Comparison of ENCODE assay signal across 8 cellular contexts in the genomic region with DNA sequence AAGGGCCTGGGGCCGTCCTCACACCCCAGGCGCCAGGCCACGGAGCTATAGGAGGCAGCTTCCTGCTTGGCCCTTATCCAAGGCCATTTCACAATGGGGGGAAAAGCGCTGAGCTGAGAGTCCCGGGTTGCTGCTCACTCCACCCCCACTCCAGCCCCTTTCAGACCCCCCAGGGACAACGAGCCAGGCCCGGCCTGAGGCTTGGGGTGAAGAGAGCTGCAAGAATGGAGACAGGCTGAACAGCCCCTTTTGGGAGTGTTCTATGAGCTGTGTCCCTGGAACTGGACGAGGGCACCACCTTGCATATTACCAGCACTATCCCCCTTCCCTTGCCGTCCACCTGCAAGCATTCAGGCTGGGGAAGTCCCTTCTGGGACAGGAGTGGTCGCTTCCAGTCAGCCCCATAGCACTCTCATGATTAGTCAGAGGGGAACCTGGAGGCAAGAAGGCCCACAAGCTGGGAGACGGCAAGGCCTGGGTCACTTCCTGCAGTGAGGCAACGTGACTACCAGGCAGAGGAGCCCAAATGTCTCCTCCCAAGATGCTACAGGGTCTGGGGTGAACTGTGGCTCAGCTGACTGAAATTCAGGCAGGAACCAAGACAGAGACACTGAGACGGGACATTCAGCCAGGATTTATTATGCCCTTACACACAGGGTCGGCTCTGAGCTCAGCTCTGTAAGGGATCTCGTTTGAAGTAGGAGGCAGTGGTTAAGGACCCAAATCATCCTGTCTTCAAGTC. TPM values are rescaled to one million over a fixed set of nuclear protein-coding genes. Genes with fewer than 3 reads are reported as not detected.
A peak's percentile ranks its signal among the peaks of the same experiment; 100 is the strongest.
DNase-seq lines count a peak whose midpoint lies in the region; ATAC-seq, FAIRE-seq and TF ChIP-seq lines count a peak whose summit lies in the region.

No MANE protein-coding gene starts in this region.

- peak overlapping the region; percentile 21 to 55 (median 48) for H3K27ac ChIP-seq in gastrocnemius medialis

- H3K27me3 ChIP-seq in gastrocnemius medialis = no peaks in the 10 kb centered on the region

- H3K4me3 ChIP-seq in gastrocnemius medialis = no peak overlapping the region

- no peak for TF ChIP-seq CTCF in gastrocnemius medialis (IDR thresholded peaks at IDR 0.05 in 4 of 5, conservative IDR thresholded peaks at IDR 0.05 in 1 of 5)

- ATAC-seq in HG02588 (IDR thresholded peaks at IDR 0.05; ENCODE audit: unreplicated experiment) (peak; percentile 48), gastrocnemius medialis (no peak)

- H3K4me3 Mint-ChIP-seq in activated T-cell treated with anti-CD3 and anti-CD28 coated beads, Interleukin-2, amount 50 U/mL, for 24 hours = peak overlapping the region; percentile 52

- intact Hi-C loops in gastrocnemius medialis (cut with DNase I; ENCODE audit: low total_unique reads) = loop anchor here (10.0 kb wide), 2 partner anchors 263 to 357 kb away; a partner anchor contains a TSS

- no peaks in the 10 kb centered on the region for H3K9me3 Mint-ChIP-seq in activated T-cell treated with anti-CD3 and anti-CD28 coated beads, Interleukin-2, amount 50 U/mL, for 24 hours

- H3K36me3 Mint-ChIP-seq in activated T-cell treated with anti-CD3 and anti-CD28 coated beads, Interleukin-2, amount 50 U/mL, for 24 hours (ENCODE audit: low read depth) = peaks cover 14% of the 10 kb centered on the region

- H3K4me1 ChIP-seq in gastrocnemius medialis = peaks cover 11 to 22% of the 10 kb centered on the region in 2 donors

- no peaks in the 10 kb centered on the region for H3K36me3 ChIP-seq in gastrocnemius medialis

- DNase-seq in GM12891 (ENCODE audit: insufficient read length, low spot score) (no peak), NCI-H2081 treated with DMSO at 0.1 percent for 48 hours (lab: John Stamatoyannopoulos, UW) (peak; percentile 32), germinal center (ENCODE audit: low spot score) (peak; percentile 48), gastrocnemius medialis (peak in 1 of 2 donors; percentile 45), NCI-H526 (lab: John Stamatoyannopoulos, UW) (no peak), erythroblast (lab: John Stamatoyannopoulos, UW) (no peak)
- DNase-seq in activated T-cell treated with anti-CD3 and anti-CD28 coated beads, Interleukin-2, amount 50 U/mL, for 24 hours = peak; percentile 78

- peaks cover 79% of the 10 kb centered on the region for H3K4me1 Mint-ChIP-seq in activated T-cell treated with anti-CD3 and anti-CD28 coated beads, Interleukin-2, amount 50 U/mL, for 24 hours (ENCODE audit: low read depth)

- TF ChIP-seq POLR2A in GM12891 (IDR thresholded peaks at IDR 0.05; ENCODE audit: low read depth, low read length) (no peak), gastrocnemius medialis (IDR thresholded peaks at IDR 0.05) (no peak), erythroblast (IDR thresholded peaks at IDR 0.05; ENCODE audit: low read length) (no peak)

- FAIRE-seq in GM12891 (lab: Jason Lieb, UNC) = peak; percentile 93

- H3K27ac Mint-ChIP-seq in activated T-cell treated with anti-CD3 and anti-CD28 coated beads, Interleukin-2, amount 50 U/mL, for 24 hours = peak overlapping the region; percentile 95

- no peaks in the 10 kb centered on the region for H3K9me3 ChIP-seq in gastrocnemius medialis

- H3K27me3 Mint-ChIP-seq in activated T-cell treated with anti-CD3 and anti-CD28 coated beads, Interleukin-2, amount 50 U/mL, for 24 hours = no peaks in the 10 kb centered on the region

- in situ Hi-C loops in gastrocnemius medialis (cut with MboI; ENCODE audit: low sequenced_read_pairs in 4 of 4) = loop anchor here in 3 of 4 donors (5.0 to 25.0 kb wide), 6 partner anchors 57 to 365 kb away; a partner anchor contains a TSS

TF ChIP-seq in GM12891, 5 proteins besides CTCF, POLR2A, EP300 and RAD21:
- peak; percentile 70 for TF ChIP-seq SPI1 (IDR thresholded peaks at IDR 0.05; ENCODE audit: low read depth, low read length)
- TF ChIP-seq POU2F2 (IDR thresholded peaks at IDR 0.05; ENCODE audit: low read depth, low read length) = no peak

RNA-seq across cellular contexts. Expression of a gene that starts 8.6 kb away (rescaled TPM):
- polyA plus RNA-seq in GM12891 (2012; ENCODE audit: low read depth, missing spikeins) = 340 TPM
- total RNA-seq in gastrocnemius medialis = 100 to 1,000 TPM; 180 to 244 (median 208) TPM

Comparison
In these comparisons a context has a peak if more than half of its experiments do, and no peak if none do; other contexts are left out.
1. DNase-seq: peak in NCI-H2081 treated with DMSO at 0.1 percent for 48 hours (single experiment), activated T-cell treated with anti-CD3 and anti-CD28 coated beads, Interleukin-2, amount 50 U/mL, for 24 hours (single experiment) and germinal center (single experiment); none in GM12891 (single experiment), NCI-H526 (0 of 2) and erythroblast (0 of 2).